10 cellular contexts compared by ENCODE assay signal in genomic region chr1:222546548-222547259, GRCh38. TPM values are rescaled to one million over a fixed set of nuclear protein-coding genes. Genes with fewer than 3 reads are reported as not detected.
DNase-seq lines count a peak whose midpoint lies in the region; ATAC-seq, FAIRE-seq and TF ChIP-seq lines count a peak whose summit lies in the region.
"Had no signal": no experiment of that assay in that cellular context is flagged by ENCODE, and none has a peak within 500 bp of the region (broad histone marks: within the 10 kb centered on the region; RNA-seq: fewer than 3 reads in every experiment).

No MANE protein-coding gene starts in this region.

- no peak for TF ChIP-seq CTCF in A549 (IDR thresholded peaks at IDR 0.05)

- no peaks in the 10 kb centered on the region for H3K9me3 ChIP-seq in A549

- DNase-seq in A549 (ENCODE audit: low read depth in 1 of 2, low spot score in 1 of 2) (peak; percentile 73 to 79), H7 (peak; percentile 26), fibroblast of the conjunctiva (ENCODE audit: low read depth) (peak; percentile 56), NCI-H1105 (lab: John Stamatoyannopoulos, UW) (no peak)
- no peak for DNase-seq in activated CD8-positive, alpha-beta T cell treated with anti-CD3 and anti-CD28 coated beads, Interleukin-2, amount 10 ng/mL, durations not matched to agents 7 days and 5 days
- no peak for DNase-seq in activated T-helper 1 cell treated with anti-CD3 and anti-CD28 coated beads, Interleukin-12 subunit alpha, Interleukin-12 subunit beta, Interleukin-2, Interleukin-4 antibody, amounts not matched to agents 30 ng/mL and 10 ng/mL and 1 ng/mL, durations not matched to agents 14 hours and 24 hours and 36 hours (ENCODE audit: low spot score)
- DNase-seq: activated CD4-positive, alpha-beta T cell treated with anti-CD3 and anti-CD28 coated beads for 1 hour had no signal

- peak; percentile 23 for FAIRE-seq in A549 (lab: Jason Lieb, UNC)
- FAIRE-seq: G401.6 had no signal

- H3K36me3 Mint-ChIP-seq in activated CD8-positive, alpha-beta T cell treated with anti-CD3 and anti-CD28 coated beads, Interleukin-2, amount 10 ng/mL, durations not matched to agents 7 days and 5 days (ENCODE audit: low read depth), result no peaks in the 10 kb centered on the region
- H3K36me3 Mint-ChIP-seq in activated T-helper 1 cell treated with anti-CD3 and anti-CD28 coated beads, Interleukin-12 subunit alpha, Interleukin-12 subunit beta, Interleukin-2, Interleukin-4 antibody, amounts not matched to agents 30 ng/mL and 10 ng/mL and 1 ng/mL, durations not matched to agents 14 hours and 24 hours and 36 hours (ENCODE audit: low read depth), result no peaks in the 10 kb centered on the region

- peaks cover 11% of the 10 kb centered on the region for H3K27me3 Mint-ChIP-seq in activated CD8-positive, alpha-beta T cell treated with anti-CD3 and anti-CD28 coated beads, Interleukin-2, amount 10 ng/mL, durations not matched to agents 7 days and 5 days (ENCODE audit: low read depth)
- H3K27me3 Mint-ChIP-seq in activated T-helper 1 cell treated with anti-CD3 and anti-CD28 coated beads, Interleukin-12 subunit alpha, Interleukin-12 subunit beta, Interleukin-2, Interleukin-4 antibody, amounts not matched to agents 30 ng/mL and 10 ng/mL and 1 ng/mL, durations not matched to agents 14 hours and 24 hours and 36 hours (ENCODE audit: insufficient read depth), result peaks cover 8% of the 10 kb centered on the region

- peak; percentile 94 to 96 for ATAC-seq in A549
- ATAC-seq in activated CD8-positive, alpha-beta T cell treated with anti-CD3 and anti-CD28 coated beads, Interleukin-2, amount 10 ng/mL, durations not matched to agents 7 days and 5 days, result no peak
- ATAC-seq in HG03378 (IDR thresholded peaks at IDR 0.05; ENCODE audit: unreplicated experiment), result no peak

- TF ChIP-seq EP300 in A549 (IDR thresholded peaks at IDR 0.05), result peak in 1 of 2 experiments; percentile 60; a peak in 2 of 5 replicates

- peak overlapping the region; percentile 89 for H3K4me2 ChIP-seq in A549

- POLR2A ChIA-PET in A549 (lab: Yijun Ruan, JAX), result interaction anchor here (0.5 to 1.1 kb wide), 7 partner anchors 43 to 1814 kb away, joined by 3 to 8 read pairs (median 3); partner anchors contain the start of gene TAF1A
- POLR2A ChIA-PET in activated CD8-positive, alpha-beta T cell treated with anti-CD3 and anti-CD28 coated beads, Interleukin-2, amount 10 ng/mL, durations not matched to agents 7 days and 5 days (lab: Charles Lee), result no interaction called here

- H3K36me3 ChIP-seq in H7 (replicated peaks; ENCODE audit: control insufficient read depth, insufficient read depth, low read length), result no peaks in the 10 kb centered on the region

- WGBS in A549 (ENCODE audit: missing lambda C conversion rate), result 2% methylated on average over 7 of the region's 7 CpGs

- intact Hi-C loops in activated T-helper 1 cell treated with anti-CD3 and anti-CD28 coated beads, Interleukin-12 subunit alpha, Interleukin-12 subunit beta, Interleukin-2, Interleukin-4 antibody, amounts not matched to agents 30 ng/mL and 10 ng/mL and 1 ng/mL, durations not matched to agents 14 hours and 24 hours and 36 hours (cut with micrococcal nuclease), result no loop called here

- CTCF ChIA-PET in A549 (lab: Yijun Ruan, JAX), result interaction anchor here (0.9 to 1.4 kb wide), 8 partner anchors 9 to 144 kb away, joined by 3 to 8 read pairs (median 4); no protein-coding TSS in a partner anchor
- CTCF ChIA-PET in activated CD8-positive, alpha-beta T cell treated with anti-CD3 and anti-CD28 coated beads, Interleukin-2, amount 10 ng/mL, durations not matched to agents 7 days and 5 days (lab: Charles Lee), result no interaction called here

- H3K4me3 ChIP-seq in A549, result peak overlapping the region; percentile 45
- H3K4me3 ChIP-seq in H7 (ENCODE audit: insufficient read depth, low read depth, low read length), result no peak overlapping the region

- no peaks in the 10 kb centered on the region for H3K4me1 Mint-ChIP-seq in activated CD8-positive, alpha-beta T cell treated with anti-CD3 and anti-CD28 coated beads, Interleukin-2, amount 10 ng/mL, durations not matched to agents 7 days and 5 days (ENCODE audit: low read depth)
- H3K4me1 Mint-ChIP-seq in activated T-helper 1 cell treated with anti-CD3 and anti-CD28 coated beads, Interleukin-12 subunit alpha, Interleukin-12 subunit beta, Interleukin-2, Interleukin-4 antibody, amounts not matched to agents 30 ng/mL and 10 ng/mL and 1 ng/mL, durations not matched to agents 14 hours and 24 hours and 36 hours (ENCODE audit: low read depth), result no peaks in the 10 kb centered on the region

- no peak for TF ChIP-seq POLR2A in A549 (IDR thresholded peaks at IDR 0.05; ENCODE audit: low read length)

- no peaks in the 10 kb centered on the region for H3K9me3 Mint-ChIP-seq in activated CD8-positive, alpha-beta T cell treated with anti-CD3 and anti-CD28 coated beads, Interleukin-2, amount 10 ng/mL, durations not matched to agents 7 days and 5 days (ENCODE audit: insufficient read depth)
- no peaks in the 10 kb centered on the region for H3K9me3 Mint-ChIP-seq in activated T-helper 1 cell treated with anti-CD3 and anti-CD28 coated beads, Interleukin-12 subunit alpha, Interleukin-12 subunit beta, Interleukin-2, Interleukin-4 antibody, amounts not matched to agents 30 ng/mL and 10 ng/mL and 1 ng/mL, durations not matched to agents 14 hours and 24 hours and 36 hours

- peaks cover 37% of the 10 kb centered on the region for H3K4me1 ChIP-seq in A549

- H3K4me3 Mint-ChIP-seq in activated CD8-positive, alpha-beta T cell treated with anti-CD3 and anti-CD28 coated beads, Interleukin-2, amount 10 ng/mL, durations not matched to agents 7 days and 5 days, result no peak overlapping the region
- H3K4me3 Mint-ChIP-seq in activated T-helper 1 cell treated with anti-CD3 and anti-CD28 coated beads, Interleukin-12 subunit alpha, Interleukin-12 subunit beta, Interleukin-2, Interleukin-4 antibody, amounts not matched to agents 30 ng/mL and 10 ng/mL and 1 ng/mL, durations not matched to agents 14 hours and 24 hours and 36 hours, result no peak overlapping the region

- H3K27ac ChIP-seq in A549, result peak overlapping the region; percentile 86 to 88

- no peaks in the 10 kb centered on the region for H3K27me3 ChIP-seq in H7 (ENCODE audit: control insufficient read depth, insufficient read depth, low read length)

- no peak overlapping the region for H3K27ac Mint-ChIP-seq in activated CD8-positive, alpha-beta T cell treated with anti-CD3 and anti-CD28 coated beads, Interleukin-2, amount 10 ng/mL, durations not matched to agents 7 days and 5 days
- H3K27ac Mint-ChIP-seq in activated T-helper 1 cell treated with anti-CD3 and anti-CD28 coated beads, Interleukin-12 subunit alpha, Interleukin-12 subunit beta, Interleukin-2, Interleukin-4 antibody, amounts not matched to agents 30 ng/mL and 10 ng/mL and 1 ng/mL, durations not matched to agents 14 hours and 24 hours and 36 hours, result no peak overlapping the region

- TF ChIP-seq RAD21 in A549 (conservative IDR thresholded peaks at IDR 0.05 in 1 of 2, IDR thresholded peaks at IDR 0.05 in 1 of 2), result peak in 1 of 2 experiments; percentile 26; a peak in 1 of 5 replicates

TF ChIP-seq in A549, 52 proteins besides CTCF, POLR2A, EP300 and RAD21 (continues in another document):
- peak; percentile 45 for TF ChIP-seq NFE2L2 (conservative IDR thresholded peaks at IDR 0.05; ENCODE audit: low read length)
- TF ChIP-seq SREBF2 (IDR thresholded peaks at IDR 0.05), result no peak
- peak; percentile 70 to 90 for TF ChIP-seq CEBPB (IDR thresholded peaks at IDR 0.05)
- TF ChIP-seq JUN (IDR thresholded peaks at IDR 0.05), result peak in 1 of 2 experiments; percentile 45; a peak in 1 of 5 replicates
- TF ChIP-seq HOXB5 (CRISPR knock-in tag; IDR thresholded peaks at IDR 0.05), result no peak
- peak; percentile 70 for TF ChIP-seq MAFK (IDR thresholded peaks at IDR 0.05; ENCODE audit: partially characterized antibody)

TF ChIP-seq in PFSK-1, 5 proteins besides CTCF, POLR2A, EP300 and RAD21:
- TF ChIP-seq TAF1 (IDR thresholded peaks at IDR 0.05; ENCODE audit: borderline replicate concordance, insufficient read depth, low read length) (no peak), POLR2AphosphoS5 (IDR thresholded peaks at IDR 0.05; ENCODE audit: low read depth, low read length) (no peak), SIN3A (IDR thresholded peaks at IDR 0.05; ENCODE audit: borderline replicate concordance, insufficient read depth, low read length) (0 out of 2 replicates have a peak, but pooled peaks have one; percentile 34)

RNA-seq across cellular contexts. Expression of gene HHIPL2, which starts 1.2 kb away (rescaled TPM):
- polyA plus RNA-seq in A549 (2011; rRNA removed) (19.6 and 21.0 TPM in 2 replicates), A549 (2017; fragmentation: RNase III; extraction: RNeasy Plus Mini Kit Qiagen cat#74134 plus additional on column Dnase treatment) (10.5 to 16.6 TPM (median 14.3 TPM) in 3 replicates)
- 6.3 and 8.3 TPM in 2 replicates for polyA plus RNA-seq in A549 (2012; cell fraction: cytosol; rRNA removed)
- 16.9 and 25.6 TPM in 2 replicates for polyA plus RNA-seq in A549 (2012; cell fraction: nucleus; rRNA removed)
- polyA minus RNA-seq in A549 (2011; rRNA and poly(A)+ RNA removed), result 8.1 and 11.6 TPM in 2 replicates
- 0.04 and 0.31 TPM in 2 replicates for total RNA-seq in H7 (2014; rRNA removed; shearing (Covaris generic))
- 2.0 TPM for polyA plus RNA-seq in PFSK-1 (2012; ENCODE audit: insufficient read length, low read depth)
- total RNA-seq in activated CD8-positive, alpha-beta T cell treated with anti-CD3 and anti-CD28 coated beads, Interleukin-2, amount 10 ng/mL, durations not matched to agents 7 days and 5 days, result under 1 TPM; 0.18 to 0.50 TPM
- total RNA-seq in activated T-helper 1 cell treated with anti-CD3 and anti-CD28 coated beads, Interleukin-12 subunit alpha, Interleukin-12 subunit beta, Interleukin-2, Interleukin-4 antibody, amounts not matched to agents 30 ng/mL and 10 ng/mL and 1 ng/mL, durations not matched to agents 14 hours and 24 hours and 36 hours, result 0.16 and 0.91 TPM in 2 replicates

RNA-seq across cellular contexts. Expression of gene TAF1A, which starts 43.0 kb away (rescaled TPM):
- polyA plus RNA-seq in A549 (2011; rRNA removed), result 16.0 and 21.7 TPM in 2 replicates
- polyA plus RNA-seq in A549 (2012; cell fraction: cytosol; rRNA removed), result 4.2 TPM in 2 replicates
- polyA plus RNA-seq in A549 (2012; cell fraction: nucleus; rRNA removed), result 3.1 and 6.2 TPM in 2 replicates
- polyA plus RNA-seq in A549 (2017; fragmentation: RNase III; extraction: RNeasy Plus Mini Kit Qiagen cat#74134 plus additional on column Dnase treatment), result 11.7 to 13.0 TPM (median 12.1 TPM) in 3 replicates
- 2.9 and 5.4 TPM in 2 replicates for polyA minus RNA-seq in A549 (2011; rRNA and poly(A)+ RNA removed)
- total RNA-seq in H7 (2014; rRNA removed; shearing (Covaris generic)), result 20.6 and 24.0 TPM in 2 replicates
- 3.1 TPM for polyA plus RNA-seq in PFSK-1 (2012; ENCODE audit: insufficient read length, low read depth)
- total RNA-seq in activated CD8-positive, alpha-beta T cell treated with anti-CD3 and anti-CD28 coated beads, Interleukin-2, amount 10 ng/mL, durations not matched to agents 7 days and 5 days, result 10 to 100 TPM in 1 of 2 experiments, 1 to 10 TPM in 1; 10.0 to 12.8 TPM
- total RNA-seq in activated T-helper 1 cell treated with anti-CD3 and anti-CD28 coated beads, Interleukin-12 subunit alpha, Interleukin-12 subunit beta, Interleukin-2, Interleukin-4 antibody, amounts not matched to agents 30 ng/mL and 10 ng/mL and 1 ng/mL, durations not matched to agents 14 hours and 24 hours and 36 hours, result 19.2 and 19.7 TPM in 2 replicates

Comparison
In these comparisons a context has a peak if more than half of its experiments do, and no peak if none do; other contexts are left out.
1. ATAC-seq: peak in A549 (2 of 2); none in activated CD8-positive, alpha-beta T cell treated with anti-CD3 and anti-CD28 coated beads, Interleukin-2, amount 10 ng/mL, durations not matched to agents 7 days and 5 days (single experiment) and HG03378 (single experiment).
2. DNase-seq: peak in A549 (2 of 2), H7 (single experiment) and fibroblast of the conjunctiva (single experiment); none in NCI-H1105 (single experiment), activated CD8-positive, alpha-beta T cell treated with anti-CD3 and anti-CD28 coated beads, Interleukin-2, amount 10 ng/mL, durations not matched to agents 7 days and 5 days (single experiment) and activated T-helper 1 cell treated with anti-CD3 and anti-CD28 coated beads, Interleukin-12 subunit alpha, Interleukin-12 subunit beta, Interleukin-2, Interleukin-4 antibody, amounts not matched to agents 30 ng/mL and 10 ng/mL and 1 ng/mL, durations not matched to agents 14 hours and 24 hours and 36 hours (single experiment).